In the genomic region with DNA sequence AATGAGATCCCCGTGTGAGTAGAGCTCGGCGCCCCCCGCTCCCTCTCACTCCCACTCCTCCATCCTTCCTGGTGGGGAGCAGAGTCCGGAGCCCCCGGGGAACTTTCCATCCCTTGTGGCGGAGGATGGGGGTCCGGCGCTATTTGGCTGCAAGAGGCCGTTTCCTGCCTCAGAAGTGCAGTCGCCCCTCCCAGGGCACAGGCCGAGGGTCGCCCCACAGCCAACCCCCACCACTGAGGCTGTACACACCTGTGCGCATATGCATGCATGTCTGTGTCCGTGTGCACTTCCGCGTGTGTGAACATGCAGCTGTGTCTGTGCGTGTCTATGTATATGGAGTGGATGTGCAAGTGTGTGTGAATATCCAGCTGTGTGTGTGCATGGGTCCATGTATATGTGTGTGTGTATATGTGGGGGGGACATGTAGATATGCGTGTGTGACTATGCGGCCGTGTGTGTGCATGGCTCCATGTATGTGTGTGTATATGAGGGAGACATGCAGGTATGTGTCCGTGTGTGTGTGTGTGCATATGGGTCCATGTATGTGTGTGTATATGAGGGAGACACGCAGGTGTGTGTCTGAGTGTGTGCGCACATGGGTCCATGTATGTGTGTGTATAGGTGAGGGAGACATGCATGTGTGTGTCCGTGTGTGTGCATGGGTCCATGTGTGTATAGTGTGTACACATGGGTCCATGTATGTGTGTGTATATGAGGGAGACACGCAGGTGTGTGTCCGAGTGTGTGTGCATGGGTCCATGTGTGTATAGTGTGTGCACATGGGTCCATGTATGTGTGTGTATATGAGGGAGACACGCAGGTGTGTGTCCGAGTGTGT, we compare ENCODE assay signal across 24 cellular contexts. TPM values are rescaled to one million over a fixed set of nuclear protein-coding genes. Genes with fewer than 3 reads are reported as not detected.
DNase-seq lines count a peak whose midpoint lies in the region; ATAC-seq, FAIRE-seq and TF ChIP-seq lines count a peak whose summit lies in the region.
"Had no signal": no experiment of that assay in that cellular context is flagged by ENCODE, and none has a peak within 500 bp of the region (broad histone marks: within the 10 kb centered on the region; RNA-seq: fewer than 3 reads in every experiment).

No MANE protein-coding gene starts in this region.

- TF ChIP-seq RAD21 in GM12878 (IDR thresholded peaks at IDR 0.05; ENCODE audit: insufficient read depth, low read depth, low read length), result no peak

- H3K27ac ChIP-seq in GM12878 (ENCODE audit: control insufficient read depth, insufficient read depth), result no peak overlapping the region
- no peak overlapping the region for H3K27ac ChIP-seq in neural progenitor cell
- H3K27ac ChIP-seq: C4-2B, PC-9 had no signal

- SMC1A ChIA-PET in GM12878 (lab: Charles Lee; ENCODE audit: uncharacterized antibody, unreplicated experiment), result no interaction called here

- H3K4me1 ChIP-seq in GM12878 (ENCODE audit: control insufficient read depth, insufficient read depth, low read length) (peaks cover 5% of the 10 kb centered on the region; the same call in 1 of the 2 replicates), neural progenitor cell (no peaks in the 10 kb centered on the region)

- no peak overlapping the region for H3K27ac Mint-ChIP-seq in neural progenitor cell
- no peak overlapping the region for H3K27ac Mint-ChIP-seq in activated naive CD4-positive, alpha-beta T cell treated with anti-CD3 and anti-CD28 coated beads, Interleukin-2, amount 10 ng/mL, durations not matched to agents 7 days and 5 days
- H3K27ac Mint-ChIP-seq: HFFc6 had no signal

- TF ChIP-seq EP300 in GM12878 (IDR thresholded peaks at IDR 0.05; ENCODE audit: borderline replicate concordance in 1 of 2, control insufficient read depth in 1 of 2, low read depth in 2 of 2, low read length in 2 of 2), result no peak

- peaks cover 8% of the 10 kb centered on the region for H3K27me3 Mint-ChIP-seq in neural progenitor cell (ENCODE audit: insufficient read depth, low read depth)
- peaks cover 11% of the 10 kb centered on the region for H3K27me3 Mint-ChIP-seq in activated naive CD4-positive, alpha-beta T cell treated with anti-CD3 and anti-CD28 coated beads, Interleukin-2, amount 10 ng/mL, durations not matched to agents 7 days and 5 days
- H3K27me3 Mint-ChIP-seq: CD8-positive, alpha-beta memory T cell had no signal

- RAD21 ChIA-PET in GM12878 (lab: Charles Lee; ENCODE audit: unreplicated experiment), result no interaction called here

- CTCF ChIA-PET in GM12878 (lab: Yijun Ruan, JAX), result no interaction called here
- CTCF ChIA-PET in activated naive CD4-positive, alpha-beta T cell treated with anti-CD3 and anti-CD28 coated beads, Interleukin-2, amount 10 ng/mL, durations not matched to agents 7 days and 5 days (lab: Charles Lee), result no interaction called here

- in situ Hi-C loops in GM12878 (cut with MboI), result loop anchor here (5.0 kb wide), 1 partner anchor 50 kb away; no protein-coding TSS in a partner anchor

- peaks cover 3% of the 10 kb centered on the region for H3F3A ChIP-seq in neural progenitor cell (ENCODE audit: low read depth)

- peak overlapping the region; percentile 30 for H3K4me3 Mint-ChIP-seq in neural progenitor cell
- no peak overlapping the region for H3K4me3 Mint-ChIP-seq in activated naive CD4-positive, alpha-beta T cell treated with anti-CD3 and anti-CD28 coated beads, Interleukin-2, amount 10 ng/mL, durations not matched to agents 7 days and 5 days
- H3K4me3 Mint-ChIP-seq: CD8-positive, alpha-beta memory T cell; HFFc6 had no signal

- H3K4me3 ChIP-seq in GM12878 (no peak overlapping the region), neural progenitor cell (no peak overlapping the region)
- H3K4me3 ChIP-seq: PC-9 had no signal

- peak; percentile 60 for FAIRE-seq in GM12891 (lab: Jason Lieb, UNC)
- FAIRE-seq in GM12878 (lab: Jason Lieb, UNC), result no peak
- FAIRE-seq: A204.1, D721Med, H54 had no signal

- no peaks in the 10 kb centered on the region for H3K79me2 ChIP-seq in GM12878 (ENCODE audit: control insufficient read depth, insufficient read depth, low read length)
- no peaks in the 10 kb centered on the region for H3K79me2 ChIP-seq in neural progenitor cell (ENCODE audit: low read depth)

- no TSS peak for BruUV-seq in GM12878 (replicated peaks; lab: Mats Ljungman, UMichigan)

- no peak for DNase-seq in GM12891 (ENCODE audit: insufficient read length, low spot score)
- DNase-seq in GM12878 (ENCODE audit: low read depth, low spot score), result no peak
- no peak for DNase-seq in neural progenitor cell (ENCODE audit: low spot score)
- DNase-seq in activated CD8-positive, alpha-beta memory T cell treated with anti-CD3 and anti-CD28 coated beads, Interleukin-2, amount 50 U/mL, for 48 hours, result no peak
- no peak for DNase-seq in activated naive CD4-positive, alpha-beta T cell treated with anti-CD3 and anti-CD28 coated beads, Interleukin-2, amount 10 ng/mL, durations not matched to agents 7 days and 5 days
- DNase-seq in DMS114 treated with DMSO at 0.1 percent for 48 hours (lab: John Stamatoyannopoulos, UW; ENCODE audit: unreplicated experiment), result no peak
- DNase-seq: CD8-positive, alpha-beta memory T cell; EL; GF-D8; HFFc6; KBM-7; MM.1S; NCI-H1092; NCI-H1436; NCI-H2029 treated with DMSO at 0.1 percent for 48 hours; NCI-H226; NCI-H510A treated with DMSO at 0.1 percent for 48 hours; NCI-H748 treated with DMSO at 0.1 percent for 48 hours; PC-9 had no signal

- no peak for TF ChIP-seq CTCF in GM12878 (IDR thresholded peaks at IDR 0.05 in 2 of 3, conservative IDR thresholded peaks at IDR 0.05 in 1 of 3; ENCODE audit: control insufficient read depth in 2 of 3, extremely low read depth in 1 of 3, insufficient read depth in 1 of 3, low read depth in 3 of 3, low read length in 3 of 3)
- TF ChIP-seq CTCF in neural progenitor cell (IDR thresholded peaks at IDR 0.05), result no peak

- H3K36me3 ChIP-seq in GM12878 (ENCODE audit: control insufficient read depth in 2 of 2, insufficient read depth in 2 of 2, low read length in 1 of 2) (peaks cover 3 to 9% of the 10 kb centered on the region in 2 experiments; a peak in 3 of 4 replicates), neural progenitor cell (no peaks in the 10 kb centered on the region)

- intact Hi-C loops in GM12878 (cut with micrococcal nuclease; ENCODE audit: unreplicated experiment), result no loop called here

- H3K9me3 ChIP-seq in GM12878 (replicated peaks; ENCODE audit: control insufficient read depth, insufficient read depth, low read length) (no peaks in the 10 kb centered on the region), neural progenitor cell (ENCODE audit: low read depth) (no peaks in the 10 kb centered on the region)

- H3K9ac ChIP-seq in GM12878 (ENCODE audit: control insufficient read depth, insufficient read depth, low read length) (no peak overlapping the region), neural progenitor cell (no peak overlapping the region)

- TF ChIP-seq POLR2A in GM12891 (IDR thresholded peaks at IDR 0.05; ENCODE audit: low read depth, low read length) (no peak), GM12878 (IDR thresholded peaks at IDR 0.05; ENCODE audit: low read depth, low read length) (0 out of 2 replicates have a peak, but pooled peaks have one; percentile 6)

- H4K20me1 ChIP-seq in GM12878 (ENCODE audit: control insufficient read depth, insufficient read depth) (no peaks in the 10 kb centered on the region), neural progenitor cell (ENCODE audit: low read depth) (peaks cover 9% of the 10 kb centered on the region)

- POLR2A ChIA-PET in GM12878 (lab: Charles Lee), result no interaction called here

- peaks cover 13% of the 10 kb centered on the region for H3K36me3 Mint-ChIP-seq in neural progenitor cell
- H3K36me3 Mint-ChIP-seq in activated naive CD4-positive, alpha-beta T cell treated with anti-CD3 and anti-CD28 coated beads, Interleukin-2, amount 10 ng/mL, durations not matched to agents 7 days and 5 days, result no peaks in the 10 kb centered on the region
- H3K36me3 Mint-ChIP-seq: CD8-positive, alpha-beta memory T cell had no signal

- WGBS in GM12878 (ENCODE audit: insufficient coverage, insufficient replicate concordance, low lambda C conversion rate, missing lambda C conversion rate), result 92% methylated on average over 26 of the region's 29 CpGs

- no peaks in the 10 kb centered on the region for H3K4me1 Mint-ChIP-seq in neural progenitor cell
- H3K4me1 Mint-ChIP-seq in activated naive CD4-positive, alpha-beta T cell treated with anti-CD3 and anti-CD28 coated beads, Interleukin-2, amount 10 ng/mL, durations not matched to agents 7 days and 5 days, result no peaks in the 10 kb centered on the region
- H3K4me1 Mint-ChIP-seq: CD8-positive, alpha-beta memory T cell had no signal

- no peaks in the 10 kb centered on the region for H3K9me3 Mint-ChIP-seq in neural progenitor cell
- H3K9me3 Mint-ChIP-seq in activated naive CD4-positive, alpha-beta T cell treated with anti-CD3 and anti-CD28 coated beads, Interleukin-2, amount 10 ng/mL, durations not matched to agents 7 days and 5 days, result peaks cover 8% of the 10 kb centered on the region
- H3K9me3 Mint-ChIP-seq: CD8-positive, alpha-beta memory T cell; HFFc6 had no signal

- no peak overlapping the region for H3K4me2 ChIP-seq in GM12878 (ENCODE audit: control insufficient read depth, insufficient read depth)
- H3K4me2 ChIP-seq in neural progenitor cell, result no peak overlapping the region
- H3K4me2 ChIP-seq: PC-9 had no signal

- no peak for ATAC-seq in GM12878
- ATAC-seq: SK-N-SH treated with all-trans-retinoic acid at 6 μM for 48 hours had no signal

- H3K27me3 ChIP-seq in GM12878 (replicated peaks in 1 of 2; ENCODE audit: control insufficient read depth in 2 of 2, insufficient read depth in 2 of 2, low read length in 1 of 2) (no peaks in the 10 kb centered on the region), neural progenitor cell (peaks cover 5% of the 10 kb centered on the region)

- H2AFZ ChIP-seq in GM12878 (ENCODE audit: control insufficient read depth, low read depth, low read length) (no peak overlapping the region), neural progenitor cell (replicated peaks) (no peak overlapping the region)
- H2AFZ ChIP-seq: PC-9 had no signal

RNA-seq across cellular contexts. Expression of a gene that starts 21.9 kb away (rescaled TPM):
- 0.08 TPM for polyA plus RNA-seq in GM12891 (2012; ENCODE audit: low read depth, missing spikeins)
- total RNA-seq in GM12878 (2013; cell fraction: nucleolus; rRNA removed), result 0.33 TPM in 1 of 2 replicates, not detected in the other
- total RNA-seq in GM12878 (2014; rRNA removed) (0.06 TPM in 1 of 2 replicates, not detected in the other), GM12878 (2014; rRNA removed; fragmentation: Illumina TruSeq; extraction: Trizol) (not detected in 2 replicates), GM12878 (2021) (not detected in 2 replicates), neural progenitor cell (ENCODE audit: low replicate concordance) (not detected in 2 replicates)
- not detected for polyA plus RNA-seq in GM12878 (2011; ENCODE audit: low read depth)
- polyA plus RNA-seq in GM12878 (2011; rRNA removed) (not detected in 2 replicates), GM12878 (2014; fragmentation: Illumina TruSeq; extraction: Trizol) (not detected in 2 replicates), GM12878 (2014; fragmentation: Nextera tagmentation; extraction: Ambion mirVana) (not detected), GM12878 (2014; rRNA removed) (not detected in 2 replicates), GM12878 (2016; fragmentation: Nextera tagmentation; extraction: Ambion mirVana) (not detected)
- polyA plus RNA-seq in GM12878 (2011; cell fraction: cytosol; rRNA removed), result not detected in 2 replicates
- polyA plus RNA-seq in GM12878 (2011; cell fraction: nucleus; rRNA removed), result not detected in 2 replicates
- polyA plus RNA-seq in GM12878 (2012), result 0.11 and 0.21 TPM in 2 replicates
- not detected in 2 replicates for polyA minus RNA-seq in GM12878 (2011; rRNA and poly(A)+ RNA removed)
- not detected in 2 replicates for polyA minus RNA-seq in GM12878 (2011; cell fraction: cytosol; rRNA and poly(A)+ RNA removed)
- not detected in 2 replicates for polyA minus RNA-seq in GM12878 (2011; cell fraction: nucleus; rRNA and poly(A)+ RNA removed)
- total RNA-seq: CD8-positive, alpha-beta memory T cell; HFFc6 had no signal
- polyA plus RNA-seq: CD8-positive, alpha-beta memory T cell had no signal

RNA-seq across cellular contexts. Expression of a gene that starts 32.3 kb away (rescaled TPM):
- polyA plus RNA-seq in GM12891 (2012; ENCODE audit: low read depth, missing spikeins), result 14.4 TPM
- total RNA-seq in GM12878 (2013; cell fraction: nucleolus; rRNA removed), result 203 and 241 TPM in 2 replicates
- total RNA-seq in GM12878 (2014; rRNA removed), result 10.0 and 11.0 TPM in 2 replicates
- 3.1 and 3.6 TPM in 2 replicates for total RNA-seq in GM12878 (2014; rRNA removed; fragmentation: Illumina TruSeq; extraction: Trizol)
- total RNA-seq in GM12878 (2021), result 40.4 and 41.8 TPM in 2 replicates
- polyA plus RNA-seq in GM12878 (2011; ENCODE audit: low read depth), result 16.8 TPM
- 13.3 and 21.7 TPM in 2 replicates for polyA plus RNA-seq in GM12878 (2011; rRNA removed)
- 32.2 and 37.6 TPM in 2 replicates for polyA plus RNA-seq in GM12878 (2011; cell fraction: cytosol; rRNA removed)
- 468 and 475 TPM in 2 replicates for polyA plus RNA-seq in GM12878 (2011; cell fraction: nucleus; rRNA removed)
- polyA plus RNA-seq in GM12878 (2012), result 33.2 and 37.4 TPM in 2 replicates
- 5.0 and 6.3 TPM in 2 replicates for polyA plus RNA-seq in GM12878 (2014; fragmentation: Illumina TruSeq; extraction: Trizol)
- under 1 TPM; 0.02 TPM for polyA plus RNA-seq in GM12878 (2014; fragmentation: Nextera tagmentation; extraction: Ambion mirVana)
- 23.7 and 25.1 TPM in 2 replicates for polyA plus RNA-seq in GM12878 (2014; rRNA removed)
- polyA plus RNA-seq in GM12878 (2016; fragmentation: Nextera tagmentation; extraction: Ambion mirVana), result under 1 TPM; 0.95 to 0.96 TPM
- 27.1 and 40.5 TPM in 2 replicates for polyA minus RNA-seq in GM12878 (2011; rRNA and poly(A)+ RNA removed)
- polyA minus RNA-seq in GM12878 (2011; cell fraction: cytosol; rRNA and poly(A)+ RNA removed), result 25.4 and 29.5 TPM in 2 replicates
- polyA minus RNA-seq in GM12878 (2011; cell fraction: nucleus; rRNA and poly(A)+ RNA removed), result 65.0 and 71.8 TPM in 2 replicates
- 34.1 and 142 TPM in 2 replicates for total RNA-seq in neural progenitor cell (ENCODE audit: low replicate concordance)
- polyA plus RNA-seq: CD8-positive, alpha-beta memory T cell had no signal

RNA-seq across cellular contexts. Expression of a gene that starts 38.9 kb away (rescaled TPM):
- 191 TPM for polyA plus RNA-seq in GM12891 (2012; ENCODE audit: low read depth, missing spikeins)
- 7.8 and 8.2 TPM in 2 replicates for total RNA-seq in GM12878 (2013; cell fraction: nucleolus; rRNA removed)
- total RNA-seq in GM12878 (2014; rRNA removed) (357 and 384 TPM in 2 replicates), GM12878 (2014; rRNA removed; fragmentation: Illumina TruSeq; extraction: Trizol) (72.7 and 74.1 TPM in 2 replicates), GM12878 (2021) (282 and 338 TPM in 2 replicates), neural progenitor cell (ENCODE audit: low replicate concordance) (22.4 and 33.6 TPM in 2 replicates)
- 95.7 TPM for polyA plus RNA-seq in GM12878 (2011; ENCODE audit: low read depth)
- polyA plus RNA-seq in GM12878 (2011; rRNA removed) (108 and 314 TPM in 2 replicates), GM12878 (2014; fragmentation: Illumina TruSeq; extraction: Trizol) (1.3 and 7.8 TPM in 2 replicates), GM12878 (2014; fragmentation: Nextera tagmentation; extraction: Ambion mirVana) (100 to 1,000 TPM in 1 of 2 experiments, 10 to 100 TPM in 1; 68.9 to 126 TPM), GM12878 (2014; rRNA removed) (378 and 409 TPM in 2 replicates), GM12878 (2016; fragmentation: Nextera tagmentation; extraction: Ambion mirVana) (100 to 1,000 TPM; 266 to 307 TPM)
- polyA plus RNA-seq in GM12878 (2011; cell fraction: cytosol; rRNA removed), result 516 and 935 TPM in 2 replicates
- polyA plus RNA-seq in GM12878 (2011; cell fraction: nucleus; rRNA removed), result 365 and 403 TPM in 2 replicates
- 362 and 375 TPM in 2 replicates for polyA plus RNA-seq in GM12878 (2012)
- polyA minus RNA-seq in GM12878 (2011; rRNA and poly(A)+ RNA removed), result 73.1 and 231 TPM in 2 replicates
- 81.3 and 93.7 TPM in 2 replicates for polyA minus RNA-seq in GM12878 (2011; cell fraction: cytosol; rRNA and poly(A)+ RNA removed)
- polyA minus RNA-seq in GM12878 (2011; cell fraction: nucleus; rRNA and poly(A)+ RNA removed), result 59.8 and 76.6 TPM in 2 replicates

RNA-seq across cellular contexts. Expression of a gene that starts 52.3 kb away (rescaled TPM):
- 0.45 TPM for polyA plus RNA-seq in GM12891 (2012; ENCODE audit: low read depth, missing spikeins)
- 1.2 and 2.2 TPM in 2 replicates for total RNA-seq in GM12878 (2013; cell fraction: nucleolus; rRNA removed)
- total RNA-seq in GM12878 (2014; rRNA removed) (0.73 and 0.76 TPM in 2 replicates), GM12878 (2014; rRNA removed; fragmentation: Illumina TruSeq; extraction: Trizol) (not detected in 2 replicates), GM12878 (2021) (0.97 and 1.2 TPM in 2 replicates), neural progenitor cell (ENCODE audit: low replicate concordance) (7.6 and 35.7 TPM in 2 replicates)
- 0.45 TPM for polyA plus RNA-seq in GM12878 (2011; ENCODE audit: low read depth)
- polyA plus RNA-seq in GM12878 (2011; rRNA removed) (0.62 and 1.7 TPM in 2 replicates), GM12878 (2014; fragmentation: Illumina TruSeq; extraction: Trizol) (not detected in 2 replicates), GM12878 (2014; fragmentation: Nextera tagmentation; extraction: Ambion mirVana) (not detected), GM12878 (2014; rRNA removed) (0.75 and 0.85 TPM in 2 replicates), GM12878 (2016; fragmentation: Nextera tagmentation; extraction: Ambion mirVana) (under 1 TPM in 1 of 2 experiments, not detected in 1; 0.44 TPM)
- polyA plus RNA-seq in GM12878 (2011; cell fraction: cytosol; rRNA removed), result 5.7 and 9.0 TPM in 2 replicates
- polyA plus RNA-seq in GM12878 (2011; cell fraction: nucleus; rRNA removed), result 26.7 and 31.4 TPM in 2 replicates
- polyA plus RNA-seq in GM12878 (2012), result 0.47 and 2.2 TPM in 2 replicates
- 0.41 TPM in 1 of 2 replicates, not detected in the other for polyA minus RNA-seq in GM12878 (2011; rRNA and poly(A)+ RNA removed)
- 2.3 and 3.1 TPM in 2 replicates for polyA minus RNA-seq in GM12878 (2011; cell fraction: cytosol; rRNA and poly(A)+ RNA removed)
- polyA minus RNA-seq in GM12878 (2011; cell fraction: nucleus; rRNA and poly(A)+ RNA removed), result 3.3 and 3.7 TPM in 2 replicates
- polyA plus RNA-seq: CD8-positive, alpha-beta memory T cell had no signal
